ENCODE assay signal across 17 cellular contexts in genomic region chr11:10261821-10262220, GRCh38. TPM values are rescaled to one million over a fixed set of nuclear protein-coding genes. Genes with fewer than 3 reads are reported as not detected.
DNase-seq lines count a peak whose midpoint lies in the region; ATAC-seq and TF ChIP-seq lines count a peak whose summit lies in the region.
"Had no signal": no experiment of that assay in that cellular context is flagged by ENCODE, and none has a peak within 500 bp of the region (broad histone marks: within the 10 kb centered on the region; RNA-seq: fewer than 3 reads in every experiment).

No MANE protein-coding gene starts in this region.

- H3F3A ChIP-seq in smooth muscle cell (ENCODE audit: low read depth) = no peaks in the 10 kb centered on the region

- H3K4me1 ChIP-seq in mammary epithelial cell (ENCODE audit: insufficient read depth, low read length) = no peaks in the 10 kb centered on the region
- no peaks in the 10 kb centered on the region for H3K4me1 ChIP-seq in breast epithelium
- H3K4me1 ChIP-seq in RWPE2 (ENCODE audit: insufficient read depth, poor library complexity, severe bottlenecking) = peaks cover 39% of the 10 kb centered on the region
- H3K4me1 ChIP-seq in smooth muscle cell (ENCODE audit: low read depth) = no peaks in the 10 kb centered on the region
- H3K4me1 ChIP-seq: Peyer's patch had no signal

- H3K4me3 ChIP-seq in mammary epithelial cell (replicated peaks in 1 of 3; ENCODE audit: insufficient read depth in 1 of 3, low read depth in 2 of 3, low read length in 3 of 3) = no peak overlapping the region
- no peak overlapping the region for H3K4me3 ChIP-seq in breast epithelium
- H3K4me3 ChIP-seq in RWPE2 (ENCODE audit: severe bottlenecking) = no peak overlapping the region
- H3K4me3 ChIP-seq in epithelial cell of esophagus (ENCODE audit: low read length) = no peak overlapping the region
- H3K4me3 ChIP-seq in smooth muscle cell = no peak overlapping the region
- H3K4me3 ChIP-seq: Peyer's patch had no signal

- TF ChIP-seq CTCF in mammary epithelial cell (conservative IDR thresholded peaks at IDR 0.05 in 1 of 2, IDR thresholded peaks at IDR 0.05 in 1 of 2; ENCODE audit: extremely low read depth in 1 of 2, insufficient read depth in 1 of 2, low read depth in 1 of 2, low read length in 2 of 2) (no peak), breast epithelium (IDR thresholded peaks at IDR 0.05) (no peak), RWPE2 (IDR thresholded peaks at IDR 0.05; ENCODE audit: poor library complexity, severe bottlenecking) (no peak), epithelial cell of esophagus (IDR thresholded peaks at IDR 0.05; ENCODE audit: insufficient read depth, low read depth, low read length, missing control alignments) (no peak), smooth muscle cell (IDR thresholded peaks at IDR 0.05; ENCODE audit: borderline replicate concordance, insufficient read depth, poor library complexity, severe bottlenecking) (no peak)

- intact Hi-C loops in mammary epithelial cell (cut with micrococcal nuclease) = no loop called here
- intact Hi-C loops in breast epithelium (cut with DNase I; ENCODE audit: low total_unique reads) = no loop called here

- ATAC-seq in RWPE2 (ENCODE audit: low read depth) = peak; percentile 71; the same call in 2 of the 3 replicates
- ATAC-seq in HG03354 (IDR thresholded peaks at IDR 0.05; ENCODE audit: poor library complexity, severe bottlenecking, unreplicated experiment) = no peak
- no peak for ATAC-seq in GM19455 (IDR thresholded peaks at IDR 0.05; ENCODE audit: unreplicated experiment)

- H3K9me3 ChIP-seq in mammary epithelial cell (replicated peaks; ENCODE audit: insufficient read depth, low read length) = no peaks in the 10 kb centered on the region
- no peaks in the 10 kb centered on the region for H3K9me3 ChIP-seq in breast epithelium
- no peaks in the 10 kb centered on the region for H3K9me3 ChIP-seq in RWPE2 (ENCODE audit: severe bottlenecking)
- H3K9me3 ChIP-seq in smooth muscle cell (replicated peaks; ENCODE audit: low read depth) = no peaks in the 10 kb centered on the region
- H3K9me3 ChIP-seq: Peyer's patch had no signal

- TF ChIP-seq POLR2A in breast epithelium (IDR thresholded peaks at IDR 0.05) = no peak

- in situ Hi-C loops in mammary epithelial cell (cut with MboI; ENCODE audit: low sequenced_read_pairs in 2 of 2) = no loop called here

- no peak overlapping the region for H2AFZ ChIP-seq in mammary epithelial cell (ENCODE audit: low read depth, low read length)
- no peak overlapping the region for H2AFZ ChIP-seq in smooth muscle cell (ENCODE audit: low read depth)

- no peaks in the 10 kb centered on the region for H4K20me1 ChIP-seq in mammary epithelial cell (ENCODE audit: insufficient read depth, low read length)
- H4K20me1 ChIP-seq in smooth muscle cell (ENCODE audit: low read depth) = peaks cover 59% of the 10 kb centered on the region

- H3K27ac ChIP-seq in mammary epithelial cell (ENCODE audit: insufficient read depth, low read depth, low read length) (no peak overlapping the region), breast epithelium (no peak overlapping the region), RWPE2 (ENCODE audit: poor library complexity, severe bottlenecking) (peak overlapping the region; percentile 60), smooth muscle cell (ENCODE audit: low read depth) (no peak overlapping the region)
- H3K27ac ChIP-seq: 22Rv1, C4-2B, Peyer's patch had no signal

- no peaks in the 10 kb centered on the region for H3K36me3 ChIP-seq in mammary epithelial cell (ENCODE audit: insufficient read depth, low read length)
- H3K36me3 ChIP-seq in breast epithelium = no peaks in the 10 kb centered on the region
- no peaks in the 10 kb centered on the region for H3K36me3 ChIP-seq in RWPE2 (ENCODE audit: low read depth)
- no peaks in the 10 kb centered on the region for H3K36me3 ChIP-seq in smooth muscle cell (ENCODE audit: low read depth)
- H3K36me3 ChIP-seq: Peyer's patch had no signal

- dilution Hi-C loops in mammary epithelial cell (cut with HindIII; ENCODE audit: low sequenced_read_pairs) = no loop called here

- DNase-seq in mammary epithelial cell (no peak), breast epithelium (ENCODE audit: low spot score in 2 of 2) (no peak), RWPE2 (ENCODE audit: low spot score) (no peak), epithelial cell of esophagus (ENCODE audit: low read depth) (peak; percentile 5), smooth muscle cell (lab: John Stamatoyannopoulos, UW; ENCODE audit: unreplicated experiment) (no peak), NCI-H774 (lab: John Stamatoyannopoulos, UW) (no peak)
- DNase-seq: Calu3, GDM1, MV-4-11, NCI-H1436, NCI-H2029 treated with DMSO at 0.1 percent for 48 hours, NCI-H510A, Peyer's patch had no signal

- no peaks in the 10 kb centered on the region for H3K27me3 ChIP-seq in mammary epithelial cell (ENCODE audit: insufficient read depth, low read length)
- H3K27me3 ChIP-seq in breast epithelium = no peaks in the 10 kb centered on the region
- no peaks in the 10 kb centered on the region for H3K27me3 ChIP-seq in RWPE2 (ENCODE audit: insufficient read depth, poor library complexity, severe bottlenecking)
- no peaks in the 10 kb centered on the region for H3K27me3 ChIP-seq in smooth muscle cell (ENCODE audit: low read depth)
- H3K27me3 ChIP-seq: Peyer's patch had no signal

- CTCF ChIA-PET in mammary epithelial cell (lab: Charles Lee; ENCODE audit: low non-redundant PET) = no interaction called here

- no TSS peak for BruUV-seq in mammary epithelial cell (replicated peaks; lab: Mats Ljungman, UMichigan)

- H3K4me2 ChIP-seq in mammary epithelial cell (ENCODE audit: insufficient read depth, low read depth, low read length) (peak overlapping the region; percentile 30), smooth muscle cell (peak overlapping the region; percentile 25)

- H3K79me2 ChIP-seq in mammary epithelial cell (ENCODE audit: insufficient read depth, low read length) = peaks cover 43% of the 10 kb centered on the region
- H3K79me2 ChIP-seq in smooth muscle cell (ENCODE audit: low read depth) = peaks cover 74% of the 10 kb centered on the region

- H3K9ac ChIP-seq in mammary epithelial cell (ENCODE audit: insufficient read depth, low read length) (no peak overlapping the region), smooth muscle cell (ENCODE audit: low read depth) (no peak overlapping the region)

RNA-seq across cellular contexts. Expression of gene SBF2, which starts 32.2 kb away (rescaled TPM):
- 10 to 100 TPM; 32.0 to 32.7 TPM for total RNA-seq in mammary epithelial cell
- polyA plus RNA-seq in mammary epithelial cell = 19.1 TPM
- 61.2 TPM for polyA minus RNA-seq in mammary epithelial cell
- 10 to 100 TPM; 74.8 to 91.9 (median 88.2) TPM for total RNA-seq in breast epithelium
- total RNA-seq in smooth muscle cell = 62.5 and 80.7 TPM in 2 replicates
- polyA plus RNA-seq in smooth muscle cell = 19.0 and 25.7 TPM in 2 replicates

RNA-seq across cellular contexts. Expression of gene ADM, which starts 43.1 kb away (rescaled TPM):
- total RNA-seq in mammary epithelial cell (100 to 1,000 TPM in 1 of 2 donors, 10 to 100 TPM in 1; 74.6 to 231 TPM), breast epithelium (100 to 1,000 TPM in 2 of 3 donors, 10 to 100 TPM in 1; 77.1 to 279 (median 252) TPM), smooth muscle cell (53.0 and 55.8 TPM in 2 replicates)
- polyA plus RNA-seq in mammary epithelial cell (48.9 TPM), smooth muscle cell (47.6 and 88.3 TPM in 2 replicates)
- polyA minus RNA-seq in mammary epithelial cell = 28.9 TPM
